ENCODE assay signal across 30 cellular contexts in the genomic region with DNA sequence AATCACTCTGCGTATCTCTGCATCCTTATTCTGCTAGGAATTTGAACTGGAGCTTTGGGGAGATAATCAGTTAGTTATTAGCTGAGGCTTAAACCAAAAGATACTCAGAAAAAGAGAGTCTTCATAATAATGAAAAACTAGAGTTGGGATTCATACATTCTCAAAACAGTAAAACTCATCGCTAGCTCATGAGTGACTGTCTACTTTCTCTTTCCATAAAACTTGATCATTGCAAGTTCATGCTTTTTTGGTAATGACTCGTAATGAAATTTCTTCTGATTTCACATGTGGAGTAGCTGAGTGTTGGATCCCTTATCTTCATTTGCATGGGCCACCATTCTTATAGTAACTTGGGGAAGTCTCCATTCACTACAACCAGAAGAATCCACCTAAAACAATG.
"Had no signal": no experiment of that assay in that cellular context is flagged by ENCODE, and none has a peak within 500 bp of the region (broad histone marks: within the 10 kb centered on the region; RNA-seq: fewer than 3 reads in every experiment).

No MANE protein-coding gene starts in this region.

- H3K9me3 ChIP-seq: adrenal gland had no signal

- H3K27ac ChIP-seq: adrenal gland, cardiac muscle cell, VCaP had no signal

- H3K4me1 ChIP-seq: adrenal gland had no signal

- H3K36me3 ChIP-seq: adrenal gland, cardiac muscle cell had no signal

- ATAC-seq: activated CD8-positive, alpha-beta T cell treated with anti-CD3 and anti-CD28 coated beads for 36 hours; activated T-cell treated with anti-CD3 and anti-CD28 coated beads, Interleukin-2, amount 50 U/mL, for 72 hours had no signal

- H3K27me3 ChIP-seq: adrenal gland, cardiac muscle cell had no signal

- H3K4me3 ChIP-seq: adrenal gland, cardiac muscle cell had no signal

- DNase-seq: activated B cell treated with CpG ODN at 0.5 μM for 24 hours; activated CD4-positive, alpha-beta memory T cell treated with anti-CD3 and anti-CD28 coated beads for 36 hours; activated CD4-positive, alpha-beta T cell treated with anti-CD3 and anti-CD28 coated beads, Interleukin-2, amount 10 ng/mL, durations not matched to agents 24 days and 14 days; activated CD4-positive, alpha-beta T cell treated with anti-CD3 and anti-CD28 coated beads, Interleukin-2, amount 50 U/mL, for 1 hour; activated CD4-positive, alpha-beta T cell treated with anti-CD3 and anti-CD28 coated beads, Interleukin-2, amount 50 U/mL, for 4 hours; activated CD8-positive, alpha-beta memory T cell treated with anti-CD3 and anti-CD28 coated beads, Interleukin-2, amount 50 U/mL, for 4 hours; activated CD8-positive, alpha-beta T cell treated with anti-CD3 and anti-CD28 coated beads for 36 hours; activated effector memory CD4-positive, alpha-beta T cell treated with Interleukin-2 at 50 U/mL for 16 hours; activated gamma-delta T cell treated with Interleukin-2 at 50 U/mL for 16 hours; activated naive CD4-positive, alpha-beta T cell; activated naive CD4-positive, alpha-beta T cell treated with anti-CD3 and anti-CD28 coated beads for 36 hours; activated naive CD4-positive, alpha-beta T cell treated with anti-CD3 and anti-CD28 coated beads, Interleukin-2, amount 50 U/mL, for 16 hours; activated naive CD8-positive, alpha-beta T cell treated with anti-CD3 and anti-CD28 coated beads for 36 hours; activated T-cell treated with anti-CD3 and anti-CD28 coated beads for 4 hours; activated T-cell treated with anti-CD3 and anti-CD28 coated beads, Interleukin-2, amount 50 U/mL, for 1 hour; activated T-cell treated with anti-CD3 and anti-CD28 coated beads, Interleukin-2, amount 50 U/mL, for 4 hours; activated T-cell treated with anti-CD3 and anti-CD28 coated beads, Interleukin-2, amount 50 U/mL, for 72 hours; adrenal gland; amniotic stem cell; aorta; caudate nucleus; cerebellar nuclear complex; T-helper 1 cell; T-helper 2 cell; T-helper 9 cell had no signal

- FAIRE-seq: astrocyte, bronchial epithelial cell, TTC549 had no signal
